ENCODE assay signal across 8 cellular contexts in genomic region chr7:80883188-80884025, GRCh38. TPM values are rescaled to one million over a fixed set of nuclear protein-coding genes. Genes with fewer than 3 reads are reported as not detected.
DNase-seq lines count a peak whose midpoint lies in the region; ATAC-seq, FAIRE-seq and TF ChIP-seq lines count a peak whose summit lies in the region.

No MANE protein-coding gene starts in this region.

- H3K9me3 ChIP-seq in SJCRH30 (replicated peaks), result no peaks in the 10 kb centered on the region

- H3K4me3 ChIP-seq in SJCRH30 (no peak overlapping the region), retinal pigment epithelial cell (ENCODE audit: low read length) (no peak overlapping the region)

- no peak for TF ChIP-seq CTCF in retinal pigment epithelial cell (conservative IDR thresholded peaks at IDR 0.05; ENCODE audit: low read depth, low read length)

- DNase-seq in SJCRH30, result peak; percentile 72 to 85
- DNase-seq in foreskin melanocyte, result peak; percentile 100
- DNase-seq in retinal pigment epithelial cell (ENCODE audit: low read depth), result peak; percentile 92
- no peak for DNase-seq in DMS79 treated with DMSO at 0.1 percent for 48 hours (lab: John Stamatoyannopoulos, UW)

- H3K4me1 ChIP-seq in SJCRH30, result peaks cover 29% of the 10 kb centered on the region

- ATAC-seq in HG03139 (IDR thresholded peaks at IDR 0.05; ENCODE audit: unreplicated experiment) (no peak), GM18498 (IDR thresholded peaks at IDR 0.05; ENCODE audit: unreplicated experiment) (no peak), HG03095 (IDR thresholded peaks at IDR 0.05; ENCODE audit: unreplicated experiment) (no peak)

- H3K36me3 ChIP-seq in SJCRH30, result peaks cover 3% of the 10 kb centered on the region; the same call in 1 of the 2 replicates

- H3K27me3 ChIP-seq in SJCRH30, result no peaks in the 10 kb centered on the region

- H3K27ac ChIP-seq in SJCRH30, result peak overlapping the region; percentile 26

- FAIRE-seq in G401.6 (lab: Jason Lieb, UNC), result peak; percentile 100

RNA-seq across cellular contexts. Expression of gene SEMA3C, which starts 35.4 kb away (rescaled TPM):
- 37.0 and 39.3 TPM in 2 replicates for total RNA-seq in SJCRH30 (2014; rRNA removed; shearing (Covaris generic))
